Comparison of ENCODE assay signal across 8 cellular contexts in genomic region chr13:53408306-53408705, GRCh38.
"Had no signal": no experiment of that assay in that cellular context is flagged by ENCODE, and none has a peak within 500 bp of the region (broad histone marks: within the 10 kb centered on the region; RNA-seq: fewer than 3 reads in every experiment).

No MANE protein-coding gene starts in this region.

- H3K9ac ChIP-seq: GM23248 had no signal

- H3K4me2 ChIP-seq: GM23338 had no signal

- H3K9me3 ChIP-seq: HAP-1 had no signal

- H3K27ac ChIP-seq: GM23248 had no signal

- DNase-seq: GM23248, GOT3, H9, HCEC 1CT, HFFc6 had no signal

- ATAC-seq: GM23338, HCT116 had no signal

- H3K4me1 ChIP-seq: HAP-1 had no signal

- H3K4me3 ChIP-seq: GM23248, GM23338, HAP-1 had no signal

- H3K36me3 ChIP-seq: HAP-1 had no signal

- H2AFZ ChIP-seq: GM23248, GM23338 had no signal
